ENCODE assay signal across 1 cellular context in the genomic region with DNA sequence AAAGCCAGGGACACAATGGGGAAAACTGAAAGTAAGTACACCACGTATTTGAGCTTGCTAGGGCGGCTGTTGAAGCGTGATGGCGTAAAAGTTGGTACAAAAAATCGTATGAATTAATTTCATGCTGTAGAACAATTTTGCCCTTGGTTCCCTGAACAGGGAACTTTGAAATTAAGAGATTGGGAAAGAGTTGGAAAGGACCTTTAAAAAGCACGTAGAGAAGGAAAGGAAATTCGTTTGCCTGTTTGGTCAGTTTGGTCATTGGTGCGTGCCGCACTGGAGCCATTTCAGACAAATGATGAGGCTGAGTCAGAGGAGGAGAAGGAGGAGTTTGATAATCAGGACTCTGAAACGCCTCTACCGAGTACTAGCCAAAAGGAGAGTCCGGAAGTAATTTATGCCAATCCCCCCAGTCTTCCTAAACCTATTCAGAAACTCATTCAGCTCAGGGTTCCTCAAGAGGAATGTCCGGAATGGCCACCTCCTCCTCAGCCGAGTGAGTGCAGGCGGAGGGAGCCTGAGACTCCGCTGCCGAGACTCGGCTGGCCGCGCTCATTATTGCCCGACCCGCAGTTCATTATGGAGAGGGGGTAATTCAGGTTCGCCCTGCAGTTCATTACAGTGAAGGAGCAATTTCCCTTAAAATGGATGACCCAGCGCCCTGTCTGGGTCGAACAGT.
A peak's percentile ranks its signal among the peaks of the same experiment; 100 is the strongest.
TF ChIP-seq lines count a peak whose summit lies in the region.

No MANE protein-coding gene starts in this region.

TF ChIP-seq in HEK293, 187 proteins besides CTCF, POLR2A, EP300 and RAD21 (continued from another document):
- TF ChIP-seq, protein P1, sequence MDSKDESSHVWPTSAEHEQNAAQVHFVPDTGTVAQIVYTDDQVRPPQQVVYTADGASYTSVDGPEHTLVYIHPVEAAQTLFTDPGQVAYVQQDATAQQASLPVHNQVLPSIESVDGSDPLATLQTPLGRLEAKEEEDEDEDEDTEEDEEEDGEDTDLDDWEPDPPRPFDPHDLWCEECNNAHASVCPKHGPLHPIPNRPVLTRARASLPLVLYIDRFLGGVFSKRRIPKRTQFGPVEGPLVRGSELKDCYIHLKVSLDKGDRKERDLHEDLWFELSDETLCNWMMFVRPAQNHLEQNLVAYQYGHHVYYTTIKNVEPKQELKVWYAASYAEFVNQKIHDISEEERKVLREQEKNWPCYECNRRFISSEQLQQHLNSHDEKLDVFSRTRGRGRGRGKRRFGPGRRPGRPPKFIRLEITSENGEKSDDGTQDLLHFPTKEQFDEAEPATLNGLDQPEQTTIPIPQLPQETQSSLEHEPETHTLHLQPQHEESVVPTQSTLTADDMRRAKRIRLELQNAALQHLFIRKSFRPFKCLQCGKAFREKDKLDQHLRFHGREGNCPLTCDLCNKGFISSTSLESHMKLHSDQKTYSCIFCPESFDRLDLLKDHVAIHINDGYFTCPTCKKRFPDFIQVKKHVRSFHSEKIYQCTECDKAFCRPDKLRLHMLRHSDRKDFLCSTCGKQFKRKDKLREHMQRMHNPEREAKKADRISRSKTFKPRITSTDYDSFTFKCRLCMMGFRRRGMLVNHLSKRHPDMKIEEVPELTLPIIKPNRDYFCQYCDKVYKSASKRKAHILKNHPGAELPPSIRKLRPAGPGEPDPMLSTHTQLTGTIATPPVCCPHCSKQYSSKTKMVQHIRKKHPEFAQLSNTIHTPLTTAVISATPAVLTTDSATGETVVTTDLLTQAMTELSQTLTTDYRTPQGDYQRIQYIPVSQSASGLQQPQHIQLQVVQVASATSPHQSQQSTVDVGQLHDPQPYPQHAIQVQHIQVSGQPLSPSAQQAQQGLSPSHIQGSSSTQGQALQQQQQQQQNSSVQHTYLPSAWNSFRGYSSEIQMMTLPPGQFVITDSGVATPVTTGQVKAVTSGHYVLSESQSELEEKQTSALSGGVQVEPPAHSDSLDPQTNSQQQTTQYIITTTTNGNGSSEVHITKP (tag by site-specific recombination; IDR thresholded peaks at IDR 0.05) = peak; percentile 85
- TF ChIP-seq MZF1 (tag by site-specific recombination; IDR thresholded peaks at IDR 0.05; ENCODE audit: borderline replicate concordance) (peak; percentile 81), OVOL3 (tag by site-specific recombination; IDR thresholded peaks at IDR 0.05) (no peak), SALL2 (tag by site-specific recombination; IDR thresholded peaks at IDR 0.05; ENCODE audit: borderline replicate concordance) (no peak), BCL11A (tag by site-specific recombination; IDR thresholded peaks at IDR 0.05; ENCODE audit: low read depth) (peak; percentile 32; the same call in 1 of the 2 replicates), ZNF133 (tag by site-specific recombination; IDR thresholded peaks at IDR 0.05) (no peak), ZFP41 (tag by site-specific recombination; IDR thresholded peaks at IDR 0.05; ENCODE audit: borderline replicate concordance) (no peak), ZNF175 (tag by site-specific recombination; IDR thresholded peaks at IDR 0.05) (no peak), ZNF560 (tag by site-specific recombination; IDR thresholded peaks at IDR 0.05; ENCODE audit: borderline replicate concordance) (no peak), SCRT2 (tag by site-specific recombination; IDR thresholded peaks at IDR 0.05) (no peak), SP7 (tag by site-specific recombination; IDR thresholded peaks at IDR 0.05) (no peak), ZNF521 (tag by site-specific recombination; IDR thresholded peaks at IDR 0.05) (no peak), ZBTB48 (tag by site-specific recombination; IDR thresholded peaks at IDR 0.05) (no peak), ZNF843 (tag by site-specific recombination; IDR thresholded peaks at IDR 0.05) (no peak), TCF7L2 (IDR thresholded peaks at IDR 0.05; ENCODE audit: borderline replicate concordance, low read depth, low read length) (no peak), ZNF514 (tag by site-specific recombination; IDR thresholded peaks at IDR 0.05) (no peak), KLF10 (tag by site-specific recombination; IDR thresholded peaks at IDR 0.05) (no peak), ZNF707 (tag by site-specific recombination; IDR thresholded peaks at IDR 0.05) (no peak), ZNF16 (tag by site-specific recombination; IDR thresholded peaks at IDR 0.05; ENCODE audit: low read depth) (no peak), ZSCAN16 (tag by site-specific recombination; IDR thresholded peaks at IDR 0.05) (no peak), WT1 (tag by site-specific recombination; IDR thresholded peaks at IDR 0.05) (peak; percentile 32; the same call in 1 of the 2 replicates), HOXA7 (CRISPR knock-in tag; IDR thresholded peaks at IDR 0.05; ENCODE audit: borderline replicate concordance) (no peak), SCRT1 (tag by site-specific recombination; IDR thresholded peaks at IDR 0.05; ENCODE audit: borderline replicate concordance) (no peak), ZNF23 (tag by site-specific recombination; IDR thresholded peaks at IDR 0.05; ENCODE audit: borderline replicate concordance) (no peak), KLF7 (tag by site-specific recombination; IDR thresholded peaks at IDR 0.05; ENCODE audit: borderline replicate concordance) (no peak), RBAK (tag by site-specific recombination; IDR thresholded peaks at IDR 0.05) (no peak)
- TF ChIP-seq, protein P2, sequence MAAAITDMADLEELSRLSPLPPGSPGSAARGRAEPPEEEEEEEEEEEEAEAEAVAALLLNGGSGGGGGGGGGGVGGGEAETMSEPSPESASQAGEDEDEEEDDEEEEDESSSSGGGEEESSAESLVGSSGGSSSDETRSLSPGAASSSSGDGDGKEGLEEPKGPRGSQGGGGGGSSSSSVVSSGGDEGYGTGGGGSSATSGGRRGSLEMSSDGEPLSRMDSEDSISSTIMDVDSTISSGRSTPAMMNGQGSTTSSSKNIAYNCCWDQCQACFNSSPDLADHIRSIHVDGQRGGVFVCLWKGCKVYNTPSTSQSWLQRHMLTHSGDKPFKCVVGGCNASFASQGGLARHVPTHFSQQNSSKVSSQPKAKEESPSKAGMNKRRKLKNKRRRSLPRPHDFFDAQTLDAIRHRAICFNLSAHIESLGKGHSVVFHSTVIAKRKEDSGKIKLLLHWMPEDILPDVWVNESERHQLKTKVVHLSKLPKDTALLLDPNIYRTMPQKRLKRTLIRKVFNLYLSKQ (tag by site-specific recombination; IDR thresholded peaks at IDR 0.05; ENCODE audit: borderline replicate concordance) = no peak
- TF ChIP-seq, protein P3, sequence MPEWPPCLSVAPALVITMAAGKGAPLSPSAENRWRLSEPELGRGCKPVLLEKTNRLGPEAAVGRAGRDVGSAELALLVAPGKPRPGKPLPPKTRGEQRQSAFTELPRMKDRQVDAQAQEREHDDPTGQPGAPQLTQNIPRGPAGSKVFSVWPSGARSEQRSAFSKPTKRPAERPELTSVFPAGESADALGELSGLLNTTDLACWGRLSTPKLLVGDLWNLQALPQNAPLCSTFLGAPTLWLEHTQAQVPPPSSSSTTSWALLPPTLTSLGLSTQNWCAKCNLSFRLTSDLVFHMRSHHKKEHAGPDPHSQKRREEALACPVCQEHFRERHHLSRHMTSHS (tag by site-specific recombination; IDR thresholded peaks at IDR 0.05) = no peak
- TF ChIP-seq, protein P4, sequence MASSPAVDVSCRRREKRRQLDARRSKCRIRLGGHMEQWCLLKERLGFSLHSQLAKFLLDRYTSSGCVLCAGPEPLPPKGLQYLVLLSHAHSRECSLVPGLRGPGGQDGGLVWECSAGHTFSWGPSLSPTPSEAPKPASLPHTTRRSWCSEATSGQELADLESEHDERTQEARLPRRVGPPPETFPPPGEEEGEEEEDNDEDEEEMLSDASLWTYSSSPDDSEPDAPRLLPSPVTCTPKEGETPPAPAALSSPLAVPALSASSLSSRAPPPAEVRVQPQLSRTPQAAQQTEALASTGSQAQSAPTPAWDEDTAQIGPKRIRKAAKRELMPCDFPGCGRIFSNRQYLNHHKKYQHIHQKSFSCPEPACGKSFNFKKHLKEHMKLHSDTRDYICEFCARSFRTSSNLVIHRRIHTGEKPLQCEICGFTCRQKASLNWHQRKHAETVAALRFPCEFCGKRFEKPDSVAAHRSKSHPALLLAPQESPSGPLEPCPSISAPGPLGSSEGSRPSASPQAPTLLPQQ (tag by site-specific recombination; IDR thresholded peaks at IDR 0.05) = no peak
- TF ChIP-seq, protein P5, sequence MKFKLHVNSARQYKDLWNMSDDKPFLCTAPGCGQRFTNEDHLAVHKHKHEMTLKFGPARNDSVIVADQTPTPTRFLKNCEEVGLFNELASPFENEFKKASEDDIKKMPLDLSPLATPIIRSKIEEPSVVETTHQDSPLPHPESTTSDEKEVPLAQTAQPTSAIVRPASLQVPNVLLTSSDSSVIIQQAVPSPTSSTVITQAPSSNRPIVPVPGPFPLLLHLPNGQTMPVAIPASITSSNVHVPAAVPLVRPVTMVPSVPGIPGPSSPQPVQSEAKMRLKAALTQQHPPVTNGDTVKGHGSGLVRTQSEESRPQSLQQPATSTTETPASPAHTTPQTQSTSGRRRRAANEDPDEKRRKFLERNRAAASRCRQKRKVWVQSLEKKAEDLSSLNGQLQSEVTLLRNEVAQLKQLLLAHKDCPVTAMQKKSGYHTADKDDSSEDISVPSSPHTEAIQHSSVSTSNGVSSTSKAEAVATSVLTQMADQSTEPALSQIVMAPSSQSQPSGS (tag by site-specific recombination; IDR thresholded peaks at IDR 0.05; ENCODE audit: low read depth) = no peak
- TF ChIP-seq, protein P6, sequence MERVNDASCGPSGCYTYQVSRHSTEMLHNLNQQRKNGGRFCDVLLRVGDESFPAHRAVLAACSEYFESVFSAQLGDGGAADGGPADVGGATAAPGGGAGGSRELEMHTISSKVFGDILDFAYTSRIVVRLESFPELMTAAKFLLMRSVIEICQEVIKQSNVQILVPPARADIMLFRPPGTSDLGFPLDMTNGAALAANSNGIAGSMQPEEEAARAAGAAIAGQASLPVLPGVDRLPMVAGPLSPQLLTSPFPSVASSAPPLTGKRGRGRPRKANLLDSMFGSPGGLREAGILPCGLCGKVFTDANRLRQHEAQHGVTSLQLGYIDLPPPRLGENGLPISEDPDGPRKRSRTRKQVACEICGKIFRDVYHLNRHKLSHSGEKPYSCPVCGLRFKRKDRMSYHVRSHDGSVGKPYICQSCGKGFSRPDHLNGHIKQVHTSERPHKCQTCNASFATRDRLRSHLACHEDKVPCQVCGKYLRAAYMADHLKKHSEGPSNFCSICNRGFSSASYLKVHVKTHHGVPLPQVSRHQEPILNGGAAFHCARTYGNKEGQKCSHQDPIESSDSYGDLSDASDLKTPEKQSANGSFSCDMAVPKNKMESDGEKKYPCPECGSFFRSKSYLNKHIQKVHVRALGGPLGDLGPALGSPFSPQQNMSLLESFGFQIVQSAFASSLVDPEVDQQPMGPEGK (tag by site-specific recombination; IDR thresholded peaks at IDR 0.05) = peak; percentile 41
- TF ChIP-seq, protein P7, sequence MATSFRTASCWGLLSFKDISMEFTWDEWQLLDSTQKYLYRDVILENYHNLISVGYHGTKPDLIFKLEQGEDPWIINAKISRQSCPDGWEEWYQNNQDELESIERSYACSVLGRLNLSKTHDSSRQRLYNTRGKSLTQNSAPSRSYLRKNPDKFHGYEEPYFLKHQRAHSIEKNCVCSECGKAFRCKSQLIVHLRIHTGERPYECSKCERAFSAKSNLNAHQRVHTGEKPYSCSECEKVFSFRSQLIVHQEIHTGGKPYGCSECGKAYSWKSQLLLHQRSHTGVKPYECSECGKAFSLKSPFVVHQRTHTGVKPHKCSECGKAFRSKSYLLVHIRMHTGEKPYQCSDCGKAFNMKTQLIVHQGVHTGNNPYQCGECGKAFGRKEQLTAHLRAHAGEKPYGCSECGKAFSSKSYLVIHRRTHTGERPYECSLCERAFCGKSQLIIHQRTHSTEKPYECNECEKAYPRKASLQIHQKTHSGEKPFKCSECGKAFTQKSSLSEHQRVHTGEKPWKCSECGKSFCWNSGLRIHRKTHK (tag by site-specific recombination; IDR thresholded peaks at IDR 0.05) = no peak
